In the genomic region with DNA sequence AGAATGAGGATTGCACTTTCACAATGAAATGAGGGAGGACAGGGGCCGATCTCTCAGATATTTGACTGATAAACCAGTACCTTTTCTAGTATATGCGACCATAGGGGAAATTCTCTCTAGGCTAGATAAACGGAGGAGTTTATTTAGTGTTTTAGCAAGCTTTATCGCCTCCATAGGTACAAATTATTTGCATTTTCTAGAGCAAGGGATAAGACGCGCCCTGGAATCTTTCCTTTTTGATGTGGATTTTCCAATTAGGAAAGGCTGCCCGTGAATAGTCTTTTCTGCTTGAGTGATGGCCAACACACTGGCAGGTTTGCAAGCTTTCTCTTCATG, we compare ENCODE assay signal across 8 cellular contexts. TPM values are rescaled to one million over a fixed set of nuclear protein-coding genes. Genes with fewer than 3 reads are reported as not detected.
DNase-seq lines count a peak whose midpoint lies in the region; TF ChIP-seq lines count a peak whose summit lies in the region.

No MANE protein-coding gene starts in this region.

- no peaks in the 10 kb centered on the region for H3K9me3 ChIP-seq in BLaER1 treated with 17β-estradiol and CSF1 and Interleukin-3, amounts not matched to agents 10 nM and 100 nM (replicated peaks in 1 of 11)
- H3K9me3 ChIP-seq in KOPT-K1 (ENCODE audit: insufficient read depth, low read length, poor library complexity, severe bottlenecking) = no peaks in the 10 kb centered on the region
- H3K9me3 ChIP-seq in colonic mucosa = no peaks in the 10 kb centered on the region

- intact Hi-C loops in colonic mucosa (cut with DNase I) = no loop called here

- peak overlapping the region; percentile 98 for H3K4me3 Mint-ChIP-seq in nephron progenitor cell

- DNase-seq in colonic mucosa = no peak
- no peak for DNase-seq in nephron progenitor cell
- DNase-seq in midbrain (lab: John Stamatoyannopoulos, UW) = no peak
- no peak for DNase-seq in HuH-7 (ENCODE audit: low spot score)
- DNase-seq in activated gamma-delta T cell (lab: John Stamatoyannopoulos, UW) = no peak
- no peak for DNase-seq in middle frontal gyrus (ENCODE audit: extremely low spot score, low spot score)

- H3K4me1 ChIP-seq in BLaER1 treated with 17β-estradiol and CSF1 and Interleukin-3, amounts not matched to agents 10 nM and 100 nM = peaks cover 5 to 16% (median 10%) of the 10 kb centered on the region in 10 experiments; a peak in 15 of 20 replicates
- H3K4me1 ChIP-seq in colonic mucosa = no peaks in the 10 kb centered on the region

- H3K27ac Mint-ChIP-seq in nephron progenitor cell = peak overlapping the region; percentile 93

- no peaks in the 10 kb centered on the region for H3K27me3 Mint-ChIP-seq in nephron progenitor cell (ENCODE audit: low read depth, poor library complexity)

- H3K4me1 Mint-ChIP-seq in nephron progenitor cell = peaks cover 16% of the 10 kb centered on the region

- H3K36me3 ChIP-seq in BLaER1 treated with 17β-estradiol and CSF1 and Interleukin-3, amounts not matched to agents 10 nM and 100 nM = peaks cover 0 to 11% (median 4%) of the 10 kb centered on the region in 11 experiments; a peak in 9 of 22 replicates
- peaks cover 5% of the 10 kb centered on the region for H3K36me3 ChIP-seq in KOPT-K1 (ENCODE audit: insufficient read depth, low read length)
- H3K36me3 ChIP-seq in colonic mucosa = no peaks in the 10 kb centered on the region

- peak overlapping the region; percentile 72 to 95 (median 88) for H3K4me2 ChIP-seq in BLaER1 treated with 17β-estradiol and CSF1 and Interleukin-3, amounts not matched to agents 10 nM and 100 nM

- peaks cover 6% of the 10 kb centered on the region for H3K36me3 Mint-ChIP-seq in nephron progenitor cell (ENCODE audit: low read depth)

- H3K9ac ChIP-seq in BLaER1 treated with 17β-estradiol and CSF1 and Interleukin-3, amounts not matched to agents 10 nM and 100 nM = peak overlapping the region in 10 of 11 experiments; percentile 58 to 85 (median 82); a peak in 18 of 22 replicates
- peak overlapping the region; percentile 24 to 63 for H3K9ac ChIP-seq in colonic mucosa (ENCODE audit: low read depth in 2 of 2, low read length in 2 of 2)

- H3K9me3 Mint-ChIP-seq in nephron progenitor cell = no peaks in the 10 kb centered on the region

- H3K27ac ChIP-seq in BLaER1 treated with 17β-estradiol and CSF1 and Interleukin-3, amounts not matched to agents 10 nM and 100 nM = peak overlapping the region in 4 of 11 experiments; percentile 4 to 77 (median 28); a peak in 5 of 22 replicates
- H3K27ac ChIP-seq in KOPT-K1 (ENCODE audit: low read depth, low read length, poor library complexity, severe bottlenecking) (peak overlapping the region; percentile 54), colonic mucosa (peak overlapping the region; percentile 78)

- H3K4me3 ChIP-seq in BLaER1 treated with 17β-estradiol and CSF1 and Interleukin-3, amounts not matched to agents 10 nM and 100 nM = peak overlapping the region; percentile 73 to 96 (median 84)
- H3K4me3 ChIP-seq in colonic mucosa = peak overlapping the region; percentile 74

- H3K27me3 ChIP-seq in BLaER1 treated with 17β-estradiol and CSF1 and Interleukin-3, amounts not matched to agents 10 nM and 100 nM = no peaks in the 10 kb centered on the region
- no peaks in the 10 kb centered on the region for H3K27me3 ChIP-seq in colonic mucosa

- TF ChIP-seq CTCF in colonic mucosa (IDR thresholded peaks at IDR 0.05) (no peak), nephron progenitor cell (IDR thresholded peaks at IDR 0.05) (no peak)

- H4K20me1 ChIP-seq in BLaER1 treated with 17β-estradiol and CSF1 and Interleukin-3, amounts not matched to agents 10 nM and 100 nM = no peaks in the 10 kb centered on the region

RNA-seq across cellular contexts. Expression of gene GDPD1, which starts 0.4 kb away (rescaled TPM):
- total RNA-seq in colonic mucosa = 1 to 10 TPM; 3.4 to 5.0 TPM

RNA-seq across cellular contexts. Expression of gene SMG8, which starts 10.1 kb away (rescaled TPM):
- 10 to 100 TPM; 11.2 to 12.2 TPM for total RNA-seq in colonic mucosa
